Comparison of ENCODE assay signal across 13 cellular contexts in the genomic region with DNA sequence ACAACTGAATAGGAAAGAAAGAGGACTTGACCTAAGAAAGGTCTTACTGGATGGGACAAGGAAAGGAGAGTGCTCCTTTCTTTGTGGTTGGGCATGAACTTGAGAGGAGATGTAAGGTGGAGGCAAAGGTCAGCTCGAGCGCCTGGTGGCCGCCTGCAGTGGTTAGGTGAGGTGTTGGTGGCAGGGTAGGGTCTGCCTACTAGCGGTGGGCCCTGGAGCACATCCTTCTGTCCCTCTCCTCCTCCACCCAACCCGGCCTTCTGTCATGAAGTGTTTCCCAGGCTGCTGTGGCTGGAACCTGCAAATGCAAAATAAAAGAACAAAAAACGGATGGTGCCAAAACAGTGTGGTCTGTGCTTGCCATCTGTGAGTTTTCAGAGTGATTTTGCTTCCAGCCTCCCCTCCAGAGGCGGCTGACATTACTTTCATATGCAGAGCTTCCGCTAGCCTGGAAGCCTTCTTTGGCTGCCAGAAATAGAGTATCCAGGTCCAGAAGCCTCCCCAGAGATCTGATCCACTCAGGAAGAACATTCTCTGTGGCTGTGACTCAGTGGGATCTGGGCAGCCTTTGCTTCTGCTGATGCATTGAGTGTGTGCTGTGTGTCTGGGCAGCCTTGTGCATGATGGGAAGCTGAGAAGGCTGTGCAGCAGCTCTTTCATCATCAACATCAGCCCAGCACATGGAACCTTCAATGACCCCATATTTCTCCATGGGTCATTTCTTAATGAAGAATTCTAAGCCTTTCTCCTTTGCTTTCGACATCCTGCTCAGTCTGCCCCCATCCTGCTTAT.
A peak's percentile ranks its signal among the peaks of the same experiment; 100 is the strongest.
DNase-seq lines count a peak whose midpoint lies in the region; ATAC-seq and TF ChIP-seq lines count a peak whose summit lies in the region.
"Had no signal": no experiment of that assay in that cellular context is flagged by ENCODE, and none has a peak within 500 bp of the region (broad histone marks: within the 10 kb centered on the region; RNA-seq: fewer than 3 reads in every experiment).

No MANE protein-coding gene starts in this region.

- intact Hi-C loops in posterior vena cava (cut with DNase I): no loop called here

- ATAC-seq in SK-N-SH treated with all-trans-retinoic acid at 6 μM for 48 hours (peak; percentile 47), gastroesophageal sphincter (peak; percentile 95)

- no peak for TF ChIP-seq EP300 in gastroesophageal sphincter (IDR thresholded peaks at IDR 0.05)

- no peak for TF ChIP-seq CTCF in AG10803 (conservative IDR thresholded peaks at IDR 0.05; ENCODE audit: low read length)
- no peak for TF ChIP-seq CTCF in gastroesophageal sphincter (IDR thresholded peaks at IDR 0.05)

- H3K27ac ChIP-seq in gastroesophageal sphincter: peak overlapping the region in 2 of 4 donors; percentile 30 to 67

- TF ChIP-seq POLR2A in gastroesophageal sphincter (IDR thresholded peaks at IDR 0.05): no peak

- H3K4me1 ChIP-seq in gastroesophageal sphincter: peaks cover 0 to 56% (median 12%) of the 10 kb centered on the region in 3 donors

- no peaks in the 10 kb centered on the region for H3K27me3 ChIP-seq in gastroesophageal sphincter

- H3K4me3 ChIP-seq in AG10803 (ENCODE audit: low read length): no peak overlapping the region
- no peak overlapping the region for H3K4me3 ChIP-seq in gastroesophageal sphincter

- H3K9me3 ChIP-seq in gastroesophageal sphincter: no peaks in the 10 kb centered on the region

- no peaks in the 10 kb centered on the region for H3K36me3 ChIP-seq in gastroesophageal sphincter

- WGBS in gastroesophageal sphincter (ENCODE audit: low coverage in 1 of 2), 2 donors: 39 to 65% methylated on average over 2 to 9 of the region's 9 CpGs

- DNase-seq in AG10803 (ENCODE audit: low read depth) (peak; percentile 97), posterior vena cava (ENCODE audit: low spot score) (peak; percentile 93), NCI-H2107 (lab: John Stamatoyannopoulos, UW) (no peak), hepatic stellate cell (ENCODE audit: low spot score) (no peak), mesenteric fat pad (ENCODE audit: low spot score) (no peak)
- DNase-seq in activated CD4-positive, alpha-beta T cell treated with anti-CD3 and anti-CD28 coated beads, Interleukin-2, amount 50 U/mL, for 48 hours: no peak
- DNase-seq: DND-41, erythroblast, H9, NCI-H1105, NCI-H510A had no signal

TF ChIP-seq in SK-N-SH treated with all-trans-retinoic acid at 6 μM for 48 hours, 23 proteins besides CTCF, POLR2A, EP300 and RAD21:
- TF ChIP-seq PPARA (CRISPR knock-in tag; IDR thresholded peaks at IDR 0.05; ENCODE audit: borderline replicate concordance): no peak
- no peak for TF ChIP-seq ZNF565 (CRISPR knock-in tag; conservative IDR thresholded peaks at IDR 0.05; ENCODE audit: low read depth)
- TF ChIP-seq, protein P1, sequence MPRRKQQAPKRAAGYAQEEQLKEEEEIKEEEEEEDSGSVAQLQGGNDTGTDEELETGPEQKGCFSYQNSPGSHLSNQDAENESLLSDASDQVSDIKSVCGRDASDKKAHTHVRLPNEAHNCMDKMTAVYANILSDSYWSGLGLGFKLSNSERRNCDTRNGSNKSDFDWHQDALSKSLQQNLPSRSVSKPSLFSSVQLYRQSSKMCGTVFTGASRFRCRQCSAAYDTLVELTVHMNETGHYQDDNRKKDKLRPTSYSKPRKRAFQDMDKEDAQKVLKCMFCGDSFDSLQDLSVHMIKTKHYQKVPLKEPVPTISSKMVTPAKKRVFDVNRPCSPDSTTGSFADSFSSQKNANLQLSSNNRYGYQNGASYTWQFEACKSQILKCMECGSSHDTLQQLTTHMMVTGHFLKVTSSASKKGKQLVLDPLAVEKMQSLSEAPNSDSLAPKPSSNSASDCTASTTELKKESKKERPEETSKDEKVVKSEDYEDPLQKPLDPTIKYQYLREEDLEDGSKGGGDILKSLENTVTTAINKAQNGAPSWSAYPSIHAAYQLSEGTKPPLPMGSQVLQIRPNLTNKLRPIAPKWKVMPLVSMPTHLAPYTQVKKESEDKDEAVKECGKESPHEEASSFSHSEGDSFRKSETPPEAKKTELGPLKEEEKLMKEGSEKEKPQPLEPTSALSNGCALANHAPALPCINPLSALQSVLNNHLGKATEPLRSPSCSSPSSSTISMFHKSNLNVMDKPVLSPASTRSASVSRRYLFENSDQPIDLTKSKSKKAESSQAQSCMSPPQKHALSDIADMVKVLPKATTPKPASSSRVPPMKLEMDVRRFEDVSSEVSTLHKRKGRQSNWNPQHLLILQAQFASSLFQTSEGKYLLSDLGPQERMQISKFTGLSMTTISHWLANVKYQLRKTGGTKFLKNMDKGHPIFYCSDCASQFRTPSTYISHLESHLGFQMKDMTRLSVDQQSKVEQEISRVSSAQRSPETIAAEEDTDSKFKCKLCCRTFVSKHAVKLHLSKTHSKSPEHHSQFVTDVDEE (CRISPR knock-in tag; IDR thresholded peaks at IDR 0.05): no peak
- TF ChIP-seq GLIS3 (CRISPR knock-in tag; IDR thresholded peaks at IDR 0.05): no peak
- TF ChIP-seq OSR1 (CRISPR knock-in tag; IDR thresholded peaks at IDR 0.05): no peak
- TF ChIP-seq, protein P2, sequence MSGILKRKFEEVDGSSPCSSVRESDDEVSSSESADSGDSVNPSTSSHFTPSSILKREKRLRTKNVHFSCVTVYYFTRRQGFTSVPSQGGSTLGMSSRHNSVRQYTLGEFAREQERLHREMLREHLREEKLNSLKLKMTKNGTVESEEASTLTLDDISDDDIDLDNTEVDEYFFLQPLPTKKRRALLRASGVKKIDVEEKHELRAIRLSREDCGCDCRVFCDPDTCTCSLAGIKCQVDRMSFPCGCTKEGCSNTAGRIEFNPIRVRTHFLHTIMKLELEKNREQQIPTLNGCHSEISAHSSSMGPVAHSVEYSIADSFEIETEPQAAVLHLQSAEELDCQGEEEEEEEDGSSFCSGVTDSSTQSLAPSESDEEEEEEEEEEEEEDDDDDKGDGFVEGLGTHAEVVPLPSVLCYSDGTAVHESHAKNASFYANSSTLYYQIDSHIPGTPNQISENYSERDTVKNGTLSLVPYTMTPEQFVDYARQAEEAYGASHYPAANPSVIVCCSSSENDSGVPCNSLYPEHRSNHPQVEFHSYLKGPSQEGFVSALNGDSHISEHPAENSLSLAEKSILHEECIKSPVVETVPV (CRISPR knock-in tag; IDR thresholded peaks at IDR 0.05): no peak
- TF ChIP-seq, protein P3, sequence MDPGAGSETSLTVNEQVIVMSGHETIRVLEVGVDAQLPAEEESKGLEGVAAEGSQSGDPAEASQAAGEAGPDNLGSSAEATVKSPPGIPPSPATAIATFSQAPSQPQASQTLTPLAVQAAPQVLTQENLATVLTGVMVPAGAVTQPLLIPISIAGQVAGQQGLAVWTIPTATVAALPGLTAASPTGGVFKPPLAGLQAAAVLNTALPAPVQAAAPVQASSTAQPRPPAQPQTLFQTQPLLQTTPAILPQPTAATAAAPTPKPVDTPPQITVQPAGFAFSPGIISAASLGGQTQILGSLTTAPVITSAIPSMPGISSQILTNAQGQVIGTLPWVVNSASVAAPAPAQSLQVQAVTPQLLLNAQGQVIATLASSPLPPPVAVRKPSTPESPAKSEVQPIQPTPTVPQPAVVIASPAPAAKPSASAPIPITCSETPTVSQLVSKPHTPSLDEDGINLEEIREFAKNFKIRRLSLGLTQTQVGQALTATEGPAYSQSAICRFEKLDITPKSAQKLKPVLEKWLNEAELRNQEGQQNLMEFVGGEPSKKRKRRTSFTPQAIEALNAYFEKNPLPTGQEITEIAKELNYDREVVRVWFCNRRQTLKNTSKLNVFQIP (CRISPR knock-in tag; IDR thresholded peaks at IDR 0.05; ENCODE audit: borderline replicate concordance, low read depth): no peak
- no peak for TF ChIP-seq SNAI2 (CRISPR knock-in tag; IDR thresholded peaks at IDR 0.05)
- TF ChIP-seq BACH2 (CRISPR knock-in tag; IDR thresholded peaks at IDR 0.05; ENCODE audit: borderline replicate concordance): no peak
- no peak for TF ChIP-seq ISL1 (CRISPR knock-in tag; IDR thresholded peaks at IDR 0.05)
- no peak for TF ChIP-seq TCF4 (CRISPR knock-in tag; IDR thresholded peaks at IDR 0.05; ENCODE audit: borderline replicate concordance)
- no peak for TF ChIP-seq ZFP30 (CRISPR knock-in tag; IDR thresholded peaks at IDR 0.05)
- TF ChIP-seq, protein P4, sequence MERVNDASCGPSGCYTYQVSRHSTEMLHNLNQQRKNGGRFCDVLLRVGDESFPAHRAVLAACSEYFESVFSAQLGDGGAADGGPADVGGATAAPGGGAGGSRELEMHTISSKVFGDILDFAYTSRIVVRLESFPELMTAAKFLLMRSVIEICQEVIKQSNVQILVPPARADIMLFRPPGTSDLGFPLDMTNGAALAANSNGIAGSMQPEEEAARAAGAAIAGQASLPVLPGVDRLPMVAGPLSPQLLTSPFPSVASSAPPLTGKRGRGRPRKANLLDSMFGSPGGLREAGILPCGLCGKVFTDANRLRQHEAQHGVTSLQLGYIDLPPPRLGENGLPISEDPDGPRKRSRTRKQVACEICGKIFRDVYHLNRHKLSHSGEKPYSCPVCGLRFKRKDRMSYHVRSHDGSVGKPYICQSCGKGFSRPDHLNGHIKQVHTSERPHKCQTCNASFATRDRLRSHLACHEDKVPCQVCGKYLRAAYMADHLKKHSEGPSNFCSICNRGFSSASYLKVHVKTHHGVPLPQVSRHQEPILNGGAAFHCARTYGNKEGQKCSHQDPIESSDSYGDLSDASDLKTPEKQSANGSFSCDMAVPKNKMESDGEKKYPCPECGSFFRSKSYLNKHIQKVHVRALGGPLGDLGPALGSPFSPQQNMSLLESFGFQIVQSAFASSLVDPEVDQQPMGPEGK (CRISPR knock-in tag; IDR thresholded peaks at IDR 0.05; ENCODE audit: borderline replicate concordance): no peak
- TF ChIP-seq, protein P5, sequence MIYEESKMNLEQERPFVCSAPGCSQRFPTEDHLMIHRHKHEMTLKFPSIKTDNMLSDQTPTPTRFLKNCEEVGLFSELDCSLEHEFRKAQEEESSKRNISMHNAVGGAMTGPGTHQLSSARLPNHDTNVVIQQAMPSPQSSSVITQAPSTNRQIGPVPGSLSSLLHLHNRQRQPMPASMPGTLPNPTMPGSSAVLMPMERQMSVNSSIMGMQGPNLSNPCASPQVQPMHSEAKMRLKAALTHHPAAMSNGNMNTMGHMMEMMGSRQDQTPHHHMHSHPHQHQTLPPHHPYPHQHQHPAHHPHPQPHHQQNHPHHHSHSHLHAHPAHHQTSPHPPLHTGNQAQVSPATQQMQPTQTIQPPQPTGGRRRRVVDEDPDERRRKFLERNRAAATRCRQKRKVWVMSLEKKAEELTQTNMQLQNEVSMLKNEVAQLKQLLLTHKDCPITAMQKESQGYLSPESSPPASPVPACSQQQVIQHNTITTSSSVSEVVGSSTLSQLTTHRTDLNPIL (CRISPR knock-in tag; IDR thresholded peaks at IDR 0.05; ENCODE audit: low read depth): no peak
- TF ChIP-seq ZNF8 (CRISPR knock-in tag; IDR thresholded peaks at IDR 0.05): no peak
- TF ChIP-seq ZFP3 (CRISPR knock-in tag; IDR thresholded peaks at IDR 0.05): no peak

Comparison
In these comparisons a context has a peak if more than half of its experiments do, and no peak if none do; other contexts are left out.
1. DNase-seq: peak in AG10803 (single experiment) and posterior vena cava (single experiment); none in NCI-H2107 (single experiment), hepatic stellate cell (single experiment), mesenteric fat pad (single experiment) and activated CD4-positive, alpha-beta T cell treated with anti-CD3 and anti-CD28 coated beads, Interleukin-2, amount 50 U/mL, for 48 hours (0 of 2).